18 cellular contexts compared by ENCODE assay signal in the genomic region with DNA sequence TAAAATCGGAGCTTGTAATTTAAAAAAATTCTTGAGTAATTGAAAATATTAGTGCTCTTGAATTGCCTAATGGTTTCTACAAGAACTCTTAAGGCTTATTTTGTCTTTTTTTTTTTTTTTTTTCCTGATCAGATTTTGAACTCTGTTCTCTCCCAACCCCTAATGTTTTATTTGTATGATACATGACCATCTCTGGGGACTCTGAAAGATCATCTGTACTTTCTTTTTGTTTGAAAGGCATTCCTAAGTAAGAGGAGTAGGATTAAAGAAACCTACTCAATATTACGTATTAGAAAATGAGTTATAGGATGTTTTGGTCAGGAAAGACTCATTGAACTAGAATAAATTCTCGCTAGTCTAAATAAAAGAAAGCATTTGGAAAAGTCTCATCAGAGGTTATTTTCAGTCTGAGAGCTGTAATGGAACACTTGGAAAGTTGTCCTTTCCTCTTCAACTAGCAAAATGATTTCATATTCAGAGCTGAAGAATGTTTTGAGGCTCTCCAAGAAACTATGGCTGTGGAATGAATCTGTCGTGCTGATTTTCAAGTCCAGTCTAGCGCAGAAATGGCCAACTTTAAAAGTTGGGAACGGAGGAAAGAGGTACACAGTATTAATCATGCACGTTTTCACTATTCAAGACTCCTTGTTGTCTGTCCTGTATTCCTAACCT.
DNase-seq lines count a peak whose midpoint lies in the region; FAIRE-seq and TF ChIP-seq lines count a peak whose summit lies in the region.
"Had no signal": no experiment of that assay in that cellular context is flagged by ENCODE, and none has a peak within 500 bp of the region (broad histone marks: within the 10 kb centered on the region; RNA-seq: fewer than 3 reads in every experiment).

No MANE protein-coding gene starts in this region.

- H3F3A ChIP-seq in smooth muscle cell (ENCODE audit: low read depth), result no peaks in the 10 kb centered on the region

- DNase-seq in D721Med (ENCODE audit: insufficient read length, low spot score) (no peak), dorsolateral prefrontal cortex (no peak), smooth muscle cell (lab: John Stamatoyannopoulos, UW; ENCODE audit: unreplicated experiment) (no peak), HuH-7.5 (ENCODE audit: low spot score) (no peak), DMS79 (lab: John Stamatoyannopoulos, UW) (no peak), kidney tubule cell (ENCODE audit: low spot score) (no peak)
- DNase-seq in activated CD4-positive, alpha-beta T cell treated with anti-CD3 and anti-CD28 coated beads, Interleukin-2, amount 50 U/mL, for 1 hour, result no peak
- DNase-seq: activated CD4-positive, CD25-positive, alpha-beta regulatory T cell; activated naive CD8-positive, alpha-beta T cell treated with anti-CD3 and anti-CD28 coated beads, Interleukin-2, amount 10 ng/mL, durations not matched to agents 7 days and 5 days; head of caudate nucleus; lower lobe of right lung; NCI-H2029; Peyer's patch; spleen had no signal

- no peak overlapping the region for H3K4me2 ChIP-seq in smooth muscle cell

- WGBS in smooth muscle cell (ENCODE audit: low lambda C conversion rate), result 73% methylated on average over 7 of the region's 7 CpGs

- H3K4me3 ChIP-seq in dorsolateral prefrontal cortex (peak overlapping the region in 5 of 59 donors; percentile 11 to 39 (median 34)), muscle layer of duodenum (ENCODE audit: low read depth in 1 of 2, low read length in 2 of 2) (no peak overlapping the region), smooth muscle cell (no peak overlapping the region)
- H3K4me3 ChIP-seq: breast epithelium, K562, lower lobe of right lung, Peyer's patch, spleen had no signal

- no peaks in the 10 kb centered on the region for H4K20me1 ChIP-seq in smooth muscle cell (ENCODE audit: low read depth)

- no peak for TF ChIP-seq CTCF in D721Med (IDR thresholded peaks at IDR 0.05; ENCODE audit: insufficient read depth, missing control alignments)
- no peak for TF ChIP-seq CTCF in dorsolateral prefrontal cortex (IDR thresholded peaks at IDR 0.05 in 54 of 56, conservative IDR thresholded peaks at IDR 0.05 in 2 of 56; ENCODE audit: low read depth in 1 of 56, partially characterized antibody in 56 of 56)
- no peak for TF ChIP-seq CTCF in smooth muscle cell (IDR thresholded peaks at IDR 0.05; ENCODE audit: borderline replicate concordance, insufficient read depth, poor library complexity, severe bottlenecking)

- intact Hi-C loops in dorsolateral prefrontal cortex (cut with DNase I), result no loop called here

- peaks cover 60% of the 10 kb centered on the region for H3K79me2 ChIP-seq in smooth muscle cell (ENCODE audit: low read depth)

- H3K4me1 ChIP-seq in muscle layer of duodenum (ENCODE audit: control insufficient read depth in 1 of 2, insufficient read depth in 2 of 2, low read length in 2 of 2) (peaks cover 0 to 15% of the 10 kb centered on the region in 2 donors), smooth muscle cell (ENCODE audit: low read depth) (peaks cover 12% of the 10 kb centered on the region)
- H3K4me1 ChIP-seq: breast epithelium, lower lobe of right lung, parathyroid adenoma, Peyer's patch had no signal

- H3K9me3 ChIP-seq in muscle layer of duodenum (ENCODE audit: control insufficient read depth in 1 of 2, low read length in 2 of 2), result no peaks in the 10 kb centered on the region
- no peaks in the 10 kb centered on the region for H3K9me3 ChIP-seq in smooth muscle cell (replicated peaks; ENCODE audit: low read depth)
- H3K9me3 ChIP-seq: breast epithelium, lower lobe of right lung, Peyer's patch, spleen had no signal

- peak; percentile 61 for FAIRE-seq in D721Med (lab: Jason Lieb, UNC)
- FAIRE-seq: K562 had no signal

- H3K27ac ChIP-seq in dorsolateral prefrontal cortex, result peak overlapping the region in 56 of 59 donors; percentile 1 to 96 (median 66)
- peak overlapping the region; percentile 29 for H3K27ac ChIP-seq in muscle layer of duodenum (ENCODE audit: low read length)
- H3K27ac ChIP-seq in smooth muscle cell (ENCODE audit: low read depth), result peak overlapping the region; percentile 23
- H3K27ac ChIP-seq: breast epithelium, lower lobe of right lung, parathyroid adenoma, Peyer's patch, spleen had no signal

- H3K27me3 ChIP-seq in dorsolateral prefrontal cortex (no peaks in the 10 kb centered on the region), muscle layer of duodenum (ENCODE audit: low read depth, low read length) (no peaks in the 10 kb centered on the region), smooth muscle cell (ENCODE audit: low read depth) (no peaks in the 10 kb centered on the region)
- H3K27me3 ChIP-seq: breast epithelium, Peyer's patch had no signal

- H3K9ac ChIP-seq in smooth muscle cell (ENCODE audit: low read depth), result no peak overlapping the region
- H3K9ac ChIP-seq: parathyroid adenoma had no signal

- no peak overlapping the region for H2AFZ ChIP-seq in smooth muscle cell (ENCODE audit: low read depth)
- H2AFZ ChIP-seq: parathyroid adenoma had no signal

- H3K36me3 ChIP-seq in muscle layer of duodenum (ENCODE audit: control insufficient read depth in 1 of 2, insufficient read depth in 2 of 2, low read length in 2 of 2) (no peaks in the 10 kb centered on the region), smooth muscle cell (ENCODE audit: low read depth) (no peaks in the 10 kb centered on the region)
- H3K36me3 ChIP-seq: breast epithelium, lower lobe of right lung, Peyer's patch, spleen had no signal
